8 cellular contexts compared by ENCODE assay signal in genomic region chr12:123633379-123634141, GRCh38. TPM values are rescaled to one million over a fixed set of nuclear protein-coding genes. Genes with fewer than 3 reads are reported as not detected.
DNase-seq lines count a peak whose midpoint lies in the region; ATAC-seq, FAIRE-seq and TF ChIP-seq lines count a peak whose summit lies in the region.

Gene EIF2B1, minus strand, starts transcription at chr12:123633686. Its CDS starts 129 bp downstream, at chr12:123633557.
Gene GTF2H3, plus strand, starts transcription at chr12:123633829. Its CDS starts 31 bp downstream, at chr12:123633860.

- peaks cover 41% of the 10 kb centered on the region for H3K4me1 Mint-ChIP-seq in activated T-cell treated with anti-CD3 and anti-CD28 coated beads, Interleukin-2, amount 50 U/mL, for 72 hours (ENCODE audit: low read depth)

- no peak for TF ChIP-seq EP300 in esophagus muscularis mucosa (IDR thresholded peaks at IDR 0.05)

- peak; percentile 18 for FAIRE-seq in RCC 7860 (lab: Jason Lieb, UNC)

- no peak for TF ChIP-seq POLR2A in esophagus muscularis mucosa (IDR thresholded peaks at IDR 0.05; ENCODE audit: low read depth)

- intact Hi-C loops in esophagus muscularis mucosa (cut with DNase I) = no loop called here

- H3K36me3 Mint-ChIP-seq in activated T-cell treated with anti-CD3 and anti-CD28 coated beads, Interleukin-2, amount 50 U/mL, for 72 hours (ENCODE audit: insufficient read depth in 2 of 2) = peaks cover 16 to 20% of the 10 kb centered on the region in 2 donors

- H3K36me3 ChIP-seq in KOPT-K1 (ENCODE audit: insufficient read depth, low read length) = peaks cover 38% of the 10 kb centered on the region
- H3K36me3 ChIP-seq in esophagus muscularis mucosa = peaks cover 31 to 39% (median 35%) of the 10 kb centered on the region in 4 donors

- WGBS in esophagus muscularis mucosa = 2% methylated on average over 17 of the region's 52 CpGs

- peak; percentile 96 for ATAC-seq in GM21786 (IDR thresholded peaks at IDR 0.05; ENCODE audit: unreplicated experiment)
- peak; percentile 99 for ATAC-seq in activated T-cell treated with anti-CD3 and anti-CD28 coated beads, Interleukin-2, amount 50 U/mL, for 72 hours (replicated peaks in 1 of 2)

- H3K4me1 ChIP-seq in esophagus muscularis mucosa = peaks cover 12 to 34% (median 23%) of the 10 kb centered on the region in 4 donors

- peak within 1 kb of the TSS; percentile 81 to 99 (median 95) for H3K4me3 ChIP-seq in esophagus muscularis mucosa

- H3K9me3 ChIP-seq in KOPT-K1 (ENCODE audit: insufficient read depth, low read length, poor library complexity, severe bottlenecking) = no peaks in the 10 kb centered on the region
- no peaks in the 10 kb centered on the region for H3K9me3 ChIP-seq in esophagus muscularis mucosa

- H3K27ac ChIP-seq in KOPT-K1 (ENCODE audit: low read depth, low read length, poor library complexity, severe bottlenecking) (peak within 1 kb of the TSS; percentile 80), esophagus muscularis mucosa (replicated peaks in 1 of 4) (peak within 1 kb of the TSS; percentile 81 to 90 (median 86))

- TF ChIP-seq CTCF in esophagus muscularis mucosa (IDR thresholded peaks at IDR 0.05) = peak in 1 of 3 experiments; percentile 24

- no peaks in the 10 kb centered on the region for H3K27me3 Mint-ChIP-seq in activated T-cell treated with anti-CD3 and anti-CD28 coated beads, Interleukin-2, amount 50 U/mL, for 72 hours (ENCODE audit: low read depth)

- peak; percentile 94 for DNase-seq in DMS79 (lab: John Stamatoyannopoulos, UW)
- peak; percentile 86 for DNase-seq in RCC 7860 (ENCODE audit: low spot score)
- peak; percentile 97 to 98 for DNase-seq in activated T-cell treated with anti-CD3 and anti-CD28 coated beads, Interleukin-2, amount 50 U/mL, for 72 hours
- peak; percentile 99 for DNase-seq in esophagus muscularis mucosa (ENCODE audit: extremely low spot score)
- peak; percentile 98 for DNase-seq in myocyte (ENCODE audit: low read depth)
- peak; percentile 95 to 96 for DNase-seq in stimulated activated CD8-positive, alpha-beta memory T cell treated with anti-CD3 and anti-CD28 coated beads, Interleukin-7, amount 100 ng/mL, for 48 hours (ENCODE audit: extremely low read depth in 1 of 2, low read depth in 1 of 2)

- peak within 1 kb of the TSS; percentile 98 for H3K27ac Mint-ChIP-seq in activated T-cell treated with anti-CD3 and anti-CD28 coated beads, Interleukin-2, amount 50 U/mL, for 72 hours

- H3K9me3 Mint-ChIP-seq in activated T-cell treated with anti-CD3 and anti-CD28 coated beads, Interleukin-2, amount 50 U/mL, for 72 hours = no peaks in the 10 kb centered on the region

- H3K27me3 ChIP-seq in esophagus muscularis mucosa = no peaks in the 10 kb centered on the region

- H3K4me3 Mint-ChIP-seq in activated T-cell treated with anti-CD3 and anti-CD28 coated beads, Interleukin-2, amount 50 U/mL, for 72 hours = peak within 1 kb of the TSS; percentile 95 to 99

RNA-seq across cellular contexts. Expression of gene EIF2B1, which starts in this region (rescaled TPM):
- 10 to 100 TPM; 58.1 to 76.7 TPM for total RNA-seq in activated T-cell treated with anti-CD3 and anti-CD28 coated beads, Interleukin-2, amount 50 U/mL, for 72 hours
- total RNA-seq in esophagus muscularis mucosa (100 to 1,000 TPM in 1 of 4 donors, 10 to 100 TPM in 3; 73.7 to 117 (median 94.6) TPM), myocyte (98.2 and 117 TPM in 2 replicates)
- polyA plus RNA-seq in myocyte (2012) = 43.3 TPM

RNA-seq across cellular contexts. Expression of gene GTF2H3, which starts in this region (rescaled TPM):
- total RNA-seq in activated T-cell treated with anti-CD3 and anti-CD28 coated beads, Interleukin-2, amount 50 U/mL, for 72 hours = 10 to 100 TPM; 56.0 to 66.7 TPM
- total RNA-seq in esophagus muscularis mucosa = 10 to 100 TPM in 3 of 4 donors, 1 to 10 TPM in 1; 9.9 to 24.3 (median 18.7) TPM
- 33.8 and 41.3 TPM in 2 replicates for total RNA-seq in myocyte
- 18.0 TPM for polyA plus RNA-seq in myocyte (2012)

Comparison
In these comparisons a context has a peak if more than half of its experiments do, and no peak if none do; other contexts are left out.
1. Peak in every context shown above with its lines: DNase-seq, ATAC-seq, H3K4me3 ChIP-seq and H3K27ac ChIP-seq.